Comparison of ENCODE assay signal across 30 cellular contexts in the genomic region with DNA sequence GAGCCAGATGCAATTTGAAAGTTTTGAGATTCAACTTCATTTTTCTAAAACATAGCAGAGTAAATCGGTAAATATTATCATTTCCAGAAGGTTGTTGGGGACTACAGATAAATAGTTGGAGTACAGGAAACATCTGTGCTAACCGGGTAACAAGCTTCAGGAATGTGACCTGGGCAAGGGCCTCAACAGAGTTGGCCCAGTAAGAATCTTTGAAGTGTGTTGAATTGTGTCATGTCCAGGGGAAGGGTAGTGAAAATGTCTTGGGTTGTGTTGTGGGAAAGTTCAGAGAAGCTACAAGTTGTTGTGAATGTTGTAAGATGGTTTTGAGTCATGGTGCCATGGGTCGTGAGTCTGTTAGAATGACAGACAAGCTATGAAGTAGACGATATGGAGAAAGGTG. TPM values are rescaled to one million over a fixed set of nuclear protein-coding genes. Genes with fewer than 3 reads are reported as not detected.
A peak's percentile ranks its signal among the peaks of the same experiment; 100 is the strongest.
DNase-seq lines count a peak whose midpoint lies in the region; ATAC-seq and TF ChIP-seq lines count a peak whose summit lies in the region.
"Had no signal": no experiment of that assay in that cellular context is flagged by ENCODE, and none has a peak within 500 bp of the region (broad histone marks: within the 10 kb centered on the region; RNA-seq: fewer than 3 reads in every experiment).

No MANE protein-coding gene starts in this region.

- no peak overlapping the region for H2BK5ac ChIP-seq in mesenchymal stem cell (ENCODE audit: low read depth, low read length, poor library complexity, severe bottlenecking)

- H2AK5ac ChIP-seq in mesenchymal stem cell (ENCODE audit: low read length, severe bottlenecking), result no peak overlapping the region

- H3K79me1 ChIP-seq in mesenchymal stem cell (replicated peaks; ENCODE audit: low read length, poor library complexity, severe bottlenecking), result peaks cover 20% of the 10 kb centered on the region

- peaks cover 0 to 2% (median 0%) of the 10 kb centered on the region in 7 donors for H3K9me3 Mint-ChIP-seq in CD14-positive monocyte
- H3K9me3 Mint-ChIP-seq: activated naive CD4-positive, alpha-beta T cell treated with anti-CD3 and anti-CD28 coated beads, Interleukin-2, amount 50 U/mL, for 24 hours; endodermal cell had no signal

- H3K9ac ChIP-seq in PC-3 (ENCODE audit: low read length) (no peak overlapping the region), mesenchymal stem cell (ENCODE audit: low read length) (peak overlapping the region; percentile 44)
- H3K9ac ChIP-seq: BLaER1 treated with 17β-estradiol and CSF1 and Interleukin-3, amounts not matched to agents 10 nM and 100 nM had no signal

- H3K36me3 Mint-ChIP-seq in CD14-positive monocyte, result peaks cover 76 to 87% of the 10 kb centered on the region in 2 donors

- H3K4me1 ChIP-seq in PC-3 (ENCODE audit: insufficient read depth, low read length) (no peaks in the 10 kb centered on the region), mesenchymal stem cell (ENCODE audit: control insufficient read depth, insufficient read depth, low read depth, low read length) (no peaks in the 10 kb centered on the region), osteoblast (ENCODE audit: insufficient read depth, low read length) (no peaks in the 10 kb centered on the region)
- H3K4me1 ChIP-seq: BLaER1 treated with 17β-estradiol and CSF1 and Interleukin-3, amounts not matched to agents 10 nM and 100 nM; Peyer's patch; psoas muscle; testis had no signal

- TF ChIP-seq CTCF in PC-3 (conservative IDR thresholded peaks at IDR 0.05; ENCODE audit: low read depth, low read length), result no peak
- no peak for TF ChIP-seq CTCF in CD14-positive monocyte (IDR thresholded peaks at IDR 0.05)
- TF ChIP-seq CTCF in osteoblast (IDR thresholded peaks at IDR 0.05; ENCODE audit: extremely low read depth, low read depth, low read length), result no peak

- no peaks in the 10 kb centered on the region for H4K20me1 ChIP-seq in PC-3 (ENCODE audit: low read length)
- H4K20me1 ChIP-seq in osteoblast (ENCODE audit: insufficient read depth, low read length), result no peaks in the 10 kb centered on the region

- H3K27me3 Mint-ChIP-seq in CD14-positive monocyte (ENCODE audit: low read depth in 3 of 3), result peaks cover 0 to 2% (median 1%) of the 10 kb centered on the region in 3 donors
- H3K27me3 Mint-ChIP-seq: activated naive CD4-positive, alpha-beta T cell treated with anti-CD3 and anti-CD28 coated beads, Interleukin-2, amount 50 U/mL, for 24 hours had no signal

- no peak overlapping the region for H2BK12ac ChIP-seq in mesenchymal stem cell (ENCODE audit: low read length in 2 of 2)

- H3K36me3 ChIP-seq in PC-3 (ENCODE audit: low read depth, low read length), result no peaks in the 10 kb centered on the region; the same call in 1 of the 2 replicates
- H3K36me3 ChIP-seq in mesenchymal stem cell (ENCODE audit: control insufficient read depth in 1 of 2, insufficient read depth in 2 of 2, low read depth in 1 of 2, low read length in 2 of 2), result peaks cover 7 to 66% of the 10 kb centered on the region in 2 experiments
- peaks cover 3% of the 10 kb centered on the region for H3K36me3 ChIP-seq in osteoblast (ENCODE audit: insufficient read depth, low read length)
- H3K36me3 ChIP-seq: cardiac muscle cell had no signal

- CTCF ChIA-PET in PC-3 (lab: Charles Lee), result no interaction called here

- H3K14ac ChIP-seq in mesenchymal stem cell (ENCODE audit: low read length in 2 of 2), result no peak overlapping the region

- DNase-seq in AG08395 (ENCODE audit: low spot score), result peak; percentile 23
- no peak for DNase-seq in PC-3
- DNase-seq in fibroblast of gingiva (ENCODE audit: low read depth), result peak; percentile 70
- peak; percentile 33 for DNase-seq in mesenchymal stem cell
- DNase-seq in H4 (ENCODE audit: low spot score), result no peak
- DNase-seq in CD14-positive monocyte (ENCODE audit: low spot score), result no peak
- DNase-seq in osteoblast (ENCODE audit: insufficient read length, low spot score, missing footprints), result no peak
- DNase-seq: activated CD4-positive, alpha-beta T cell treated with anti-CD3 and anti-CD28 coated beads for 4 hours; Calu3; DND-41; endodermal cell; glutamatergic neuron; kidney glomerular epithelial cell; mammary epithelial cell; NCI-H1105; NCI-H2029; NCI-H526; Peyer's patch; psoas muscle; SHP77 treated with DMSO at 0.1 percent for 48 hours; stimulated activated naive CD8-positive, alpha-beta T cell treated with anti-CD3 and anti-CD28 coated beads, Interleukin-15, Interleukin-2, amounts not matched to agents 100 U/mL and 50 U/mL, for 24 hours; T-helper 9 cell; testis had no signal

- H3K4ac ChIP-seq in mesenchymal stem cell (ENCODE audit: low read depth in 1 of 2, low read length in 2 of 2), result no peak overlapping the region

- peaks cover 3% of the 10 kb centered on the region for H3K4me1 Mint-ChIP-seq in CD14-positive monocyte
- H3K4me1 Mint-ChIP-seq: endodermal cell had no signal

- TSS peak; percentile 12 for BruUV-seq in PC-3 (replicated peaks; lab: Mats Ljungman, UMichigan)

- H3K27ac ChIP-seq in PC-3 (ENCODE audit: low read length) (no peak overlapping the region), mesenchymal stem cell (ENCODE audit: low read length, poor library complexity, severe bottlenecking) (no peak overlapping the region), osteoblast (ENCODE audit: low read depth, low read length) (no peak overlapping the region)
- H3K27ac ChIP-seq: BLaER1 treated with 17β-estradiol and CSF1 and Interleukin-3, amounts not matched to agents 10 nM and 100 nM; cardiac muscle cell; coronary artery; esophagus muscularis mucosa; psoas muscle; testis; VCaP had no signal

- H4K91ac ChIP-seq in mesenchymal stem cell (ENCODE audit: low read length), result no peak overlapping the region

- peak overlapping the region in 1 of 7 donors; percentile 3 for H3K27ac Mint-ChIP-seq in CD14-positive monocyte
- H3K27ac Mint-ChIP-seq: activated naive CD4-positive, alpha-beta T cell treated with anti-CD3 and anti-CD28 coated beads, Interleukin-2, amount 50 U/mL, for 24 hours; endodermal cell had no signal

- no peak overlapping the region for H3K23ac ChIP-seq in mesenchymal stem cell (ENCODE audit: low read length in 2 of 2)

- no peaks in the 10 kb centered on the region for H3K27me3 ChIP-seq in PC-3 (ENCODE audit: low read length)
- no peaks in the 10 kb centered on the region for H3K27me3 ChIP-seq in mesenchymal stem cell (ENCODE audit: control insufficient read depth in 1 of 2, insufficient read depth in 1 of 2, low read length in 2 of 2)
- H3K27me3 ChIP-seq in osteoblast (ENCODE audit: insufficient read depth, low read length), result no peaks in the 10 kb centered on the region
- H3K27me3 ChIP-seq: BLaER1 treated with 17β-estradiol and CSF1 and Interleukin-3, amounts not matched to agents 10 nM and 100 nM; cardiac muscle cell; esophagus muscularis mucosa; Peyer's patch; testis had no signal

- no peak overlapping the region for H3K18ac ChIP-seq in mesenchymal stem cell (ENCODE audit: low read depth in 1 of 2, low read length in 2 of 2)

- no peak overlapping the region for H2BK15ac ChIP-seq in mesenchymal stem cell (ENCODE audit: low read depth, poor library complexity, severe bottlenecking)

- H3K9me3 ChIP-seq in PC-3 (ENCODE audit: low read length) (no peaks in the 10 kb centered on the region), mesenchymal stem cell (ENCODE audit: control insufficient read depth, low read length) (no peaks in the 10 kb centered on the region), osteoblast (ENCODE audit: low read depth, low read length) (no peaks in the 10 kb centered on the region)
- H3K9me3 ChIP-seq: esophagus muscularis mucosa, Peyer's patch, psoas muscle, testis had no signal

- WGBS in mesenchymal stem cell, result 85% methylated on average over 2 of the region's 4 CpGs

- no peak for ATAC-seq in PC-3
- ATAC-seq in GM18505 (IDR thresholded peaks at IDR 0.05; ENCODE audit: unreplicated experiment), result no peak
- ATAC-seq: psoas muscle; stimulated activated naive CD8-positive, alpha-beta T cell treated with anti-CD3 and anti-CD28 coated beads, Interleukin-15, Interleukin-2, amounts not matched to agents 100 U/mL and 50 U/mL, for 24 hours had no signal

- H3K4me2 ChIP-seq in PC-3 (ENCODE audit: low read length) (no peak overlapping the region), mesenchymal stem cell (ENCODE audit: low read length, poor library complexity, severe bottlenecking) (no peak overlapping the region), osteoblast (ENCODE audit: insufficient read depth, low read length) (no peak overlapping the region)
- H3K4me2 ChIP-seq: BLaER1 treated with 17β-estradiol and CSF1 and Interleukin-3, amounts not matched to agents 10 nM and 100 nM had no signal

- H3K4me3 ChIP-seq in PC-3 (ENCODE audit: low read length) (no peak overlapping the region), mesenchymal stem cell (ENCODE audit: insufficient read depth in 1 of 2, low read depth in 1 of 2, low read length in 2 of 2) (peak overlapping the region in 1 of 2 experiments; percentile 8), osteoblast (ENCODE audit: insufficient read depth, low read length) (no peak overlapping the region)
- H3K4me3 ChIP-seq: BLaER1 treated with 17β-estradiol and CSF1 and Interleukin-3, amounts not matched to agents 10 nM and 100 nM; cardiac muscle cell; coronary artery; esophagus muscularis mucosa; Peyer's patch; psoas muscle; testis had no signal

- H3K9me2 ChIP-seq in PC-3 (replicated peaks; ENCODE audit: low read length), result no peaks in the 10 kb centered on the region

- TF ChIP-seq POLR2A in GM18505 (IDR thresholded peaks at IDR 0.05; ENCODE audit: borderline replicate concordance, extremely low read depth, insufficient read depth, insufficient read length), result no peak

- no peaks in the 10 kb centered on the region for H3F3A ChIP-seq in PC-3 (ENCODE audit: low read length, unreplicated experiment)

- intact Hi-C loops in PC-3 (cut with micrococcal nuclease), result no loop called here
- intact Hi-C loops in CD14-positive monocyte (cut with micrococcal nuclease), result no loop called here

- POLR2A ChIA-PET in PC-3 (lab: Charles Lee; ENCODE audit: unreplicated experiment), result no interaction called here

- H3K79me2 ChIP-seq in PC-3 (ENCODE audit: low read length) (no peaks in the 10 kb centered on the region), osteoblast (ENCODE audit: insufficient read depth, low read length) (peaks cover 2% of the 10 kb centered on the region)

- H3K4me3 Mint-ChIP-seq in CD14-positive monocyte, result no peak overlapping the region
- H3K4me3 Mint-ChIP-seq: activated naive CD4-positive, alpha-beta T cell treated with anti-CD3 and anti-CD28 coated beads, Interleukin-2, amount 50 U/mL, for 24 hours; endodermal cell had no signal

- no peak overlapping the region for H4K8ac ChIP-seq in mesenchymal stem cell (ENCODE audit: low read length)

- no peak overlapping the region for H2BK120ac ChIP-seq in mesenchymal stem cell (ENCODE audit: low read depth, low read length)

- no peak overlapping the region for H2AFZ ChIP-seq in PC-3 (ENCODE audit: low read length)
- no peak overlapping the region for H2AFZ ChIP-seq in mesenchymal stem cell (ENCODE audit: low read depth, low read length)
- H2AFZ ChIP-seq in osteoblast (ENCODE audit: low read length), result no peak overlapping the region

RNA-seq across cellular contexts. Expression of gene SQOR, which starts 35.7 kb away (rescaled TPM):
- total RNA-seq in PC-3 (2014; rRNA removed), result 86.1 and 99.0 TPM in 2 replicates
- 90.1 TPM for polyA plus RNA-seq in mesenchymal stem cell (2013, experiment 1 of 2)
- polyA plus RNA-seq in mesenchymal stem cell (2013, experiment 2 of 2), result 94.1 TPM
- 7.5 and 16.1 TPM in 2 replicates for total RNA-seq in H4 (2014; rRNA removed; shearing (Covaris generic))
- polyA plus RNA-seq in CD14-positive monocyte, result 100 to 1,000 TPM; 232 to 292 TPM
- total RNA-seq in osteoblast, result 122 and 134 TPM in 2 replicates

Comparison
In these comparisons a context has a peak if more than half of its experiments do, and no peak if none do; other contexts are left out.
1. DNase-seq: peak in AG08395 (single experiment), fibroblast of gingiva (single experiment) and mesenchymal stem cell (single experiment); none in PC-3 (single experiment), H4 (single experiment), CD14-positive monocyte (single experiment) and osteoblast (single experiment).